ENCODE assay signal across 15 cellular contexts in genomic region chr13:79589605-79590511, GRCh38.
A peak's percentile ranks its signal among the peaks of the same experiment; 100 is the strongest.
DNase-seq lines count a peak whose midpoint lies in the region; ATAC-seq and TF ChIP-seq lines count a peak whose summit lies in the region.
"Had no signal": no experiment of that assay in that cellular context is flagged by ENCODE, and none has a peak within 500 bp of the region (broad histone marks: within the 10 kb centered on the region; RNA-seq: fewer than 3 reads in every experiment).

No MANE protein-coding gene starts in this region.

- H3K4me3 ChIP-seq in smooth muscle cell, result no peak overlapping the region
- H3K4me3 ChIP-seq: gastroesophageal sphincter had no signal

- H3K9ac ChIP-seq in smooth muscle cell (ENCODE audit: low read depth), result no peak overlapping the region

- H3K4me1 Mint-ChIP-seq in progenitor cell of endocrine pancreas (ENCODE audit: low read depth) (peaks cover 3% of the 10 kb centered on the region), chondrocyte (ENCODE audit: low read depth) (no peaks in the 10 kb centered on the region)
- H3K4me1 Mint-ChIP-seq: activated naive CD4-positive, alpha-beta T cell treated with anti-CD3 and anti-CD28 coated beads, Interleukin-2, amount 50 U/mL, for 24 hours; stimulated activated naive CD8-positive, alpha-beta T cell treated with anti-CD3 and anti-CD28 coated beads, Interleukin-15, amount 100 ng/mL, for 72 hours had no signal

- H3F3A ChIP-seq in smooth muscle cell (ENCODE audit: low read depth), result peaks cover 7% of the 10 kb centered on the region

- no peaks in the 10 kb centered on the region for H3K79me2 ChIP-seq in smooth muscle cell (ENCODE audit: low read depth)

- 76% methylated on average over 7 of the region's 7 CpGs for WGBS in smooth muscle cell (ENCODE audit: low lambda C conversion rate)

- no peak overlapping the region for H2AFZ ChIP-seq in smooth muscle cell (ENCODE audit: low read depth)

- H3K27me3 Mint-ChIP-seq in progenitor cell of endocrine pancreas, result no peaks in the 10 kb centered on the region
- H3K27me3 Mint-ChIP-seq in chondrocyte (ENCODE audit: low read depth), result no peaks in the 10 kb centered on the region
- H3K27me3 Mint-ChIP-seq: stimulated activated naive CD8-positive, alpha-beta T cell treated with anti-CD3 and anti-CD28 coated beads, Interleukin-15, amount 100 ng/mL, for 72 hours had no signal

- peak overlapping the region; percentile 22 for H3K27ac ChIP-seq in smooth muscle cell (ENCODE audit: low read depth)
- H3K27ac ChIP-seq: gastroesophageal sphincter had no signal

- ATAC-seq in esophagus mucosa, result peak; percentile 96
- ATAC-seq: activated CD8-positive, alpha-beta T cell treated with anti-CD3 and anti-CD28 coated beads, Interleukin-2, amount 10 ng/mL, durations not matched to agents 7 days and 5 days; gastroesophageal sphincter; stimulated activated naive CD8-positive, alpha-beta T cell treated with anti-CD3 and anti-CD28 coated beads, Interleukin-15, amount 100 ng/mL, for 72 hours had no signal

- no peaks in the 10 kb centered on the region for H4K20me1 ChIP-seq in smooth muscle cell (ENCODE audit: low read depth)

- H3K4me2 ChIP-seq in smooth muscle cell, result no peak overlapping the region

- DNase-seq in H4 (ENCODE audit: low spot score) (peak; percentile 4), NOMO-1 (lab: John Stamatoyannopoulos, UW; ENCODE audit: unreplicated experiment in 2 of 2) (peak; percentile 53 to 71), smooth muscle cell (lab: John Stamatoyannopoulos, UW; ENCODE audit: unreplicated experiment) (no peak), progenitor cell of endocrine pancreas (ENCODE audit: low spot score, unreplicated experiment) (no peak), NCI-H187 (lab: John Stamatoyannopoulos, UW) (no peak), chondrocyte (ENCODE audit: low spot score) (no peak)
- DNase-seq: activated CD8-positive, alpha-beta T cell treated with anti-CD3 and anti-CD28 coated beads, Interleukin-2, amount 10 ng/mL, durations not matched to agents 7 days and 5 days; cerebellar nuclear complex; Kasumi-1; left cardiac atrium; stimulated activated CD4-positive, alpha-beta T cell treated with anti-CD3 and anti-CD28 coated beads, Interleukin-4, amount 100 ng/mL, for 24 hours; stimulated activated naive CD8-positive, alpha-beta T cell treated with anti-CD3 and anti-CD28 coated beads, Interleukin-15, amount 100 ng/mL, for 72 hours had no signal

- H3K27ac Mint-ChIP-seq in progenitor cell of endocrine pancreas (no peak overlapping the region), chondrocyte (ENCODE audit: unreplicated experiment) (no peak overlapping the region)
- H3K27ac Mint-ChIP-seq: activated CD8-positive, alpha-beta T cell treated with anti-CD3 and anti-CD28 coated beads, Interleukin-2, amount 10 ng/mL, durations not matched to agents 7 days and 5 days; activated naive CD4-positive, alpha-beta T cell treated with anti-CD3 and anti-CD28 coated beads, Interleukin-2, amount 50 U/mL, for 24 hours; stimulated activated naive CD8-positive, alpha-beta T cell treated with anti-CD3 and anti-CD28 coated beads, Interleukin-15, amount 100 ng/mL, for 72 hours had no signal

- H3K36me3 Mint-ChIP-seq in progenitor cell of endocrine pancreas (ENCODE audit: insufficient read depth), result peaks cover 9% of the 10 kb centered on the region
- peaks cover 5% of the 10 kb centered on the region for H3K36me3 Mint-ChIP-seq in chondrocyte (ENCODE audit: low read depth)
- H3K36me3 Mint-ChIP-seq: activated naive CD4-positive, alpha-beta T cell treated with anti-CD3 and anti-CD28 coated beads, Interleukin-2, amount 50 U/mL, for 24 hours had no signal

- no peaks in the 10 kb centered on the region for H3K27me3 ChIP-seq in smooth muscle cell (ENCODE audit: low read depth)
- H3K27me3 ChIP-seq: gastroesophageal sphincter had no signal

- H3K36me3 ChIP-seq in smooth muscle cell (ENCODE audit: low read depth), result no peaks in the 10 kb centered on the region
- H3K36me3 ChIP-seq: gastroesophageal sphincter had no signal

- no peak overlapping the region for H3K4me3 Mint-ChIP-seq in progenitor cell of endocrine pancreas (ENCODE audit: low read depth)
- H3K4me3 Mint-ChIP-seq in chondrocyte (ENCODE audit: unreplicated experiment), result no peak overlapping the region
- H3K4me3 Mint-ChIP-seq: activated CD8-positive, alpha-beta T cell treated with anti-CD3 and anti-CD28 coated beads, Interleukin-2, amount 10 ng/mL, durations not matched to agents 7 days and 5 days; activated naive CD4-positive, alpha-beta T cell treated with anti-CD3 and anti-CD28 coated beads, Interleukin-2, amount 50 U/mL, for 24 hours; stimulated activated naive CD8-positive, alpha-beta T cell treated with anti-CD3 and anti-CD28 coated beads, Interleukin-15, amount 100 ng/mL, for 72 hours had no signal

- H3K4me1 ChIP-seq in smooth muscle cell (ENCODE audit: low read depth), result no peaks in the 10 kb centered on the region
- H3K4me1 ChIP-seq: gastroesophageal sphincter had no signal

- H3K9me3 ChIP-seq in smooth muscle cell (replicated peaks; ENCODE audit: low read depth), result no peaks in the 10 kb centered on the region

- H3K9me3 Mint-ChIP-seq in progenitor cell of endocrine pancreas (ENCODE audit: low read depth) (peaks cover 23% of the 10 kb centered on the region), chondrocyte (ENCODE audit: low read depth) (peaks cover 14% of the 10 kb centered on the region)
- H3K9me3 Mint-ChIP-seq: activated naive CD4-positive, alpha-beta T cell treated with anti-CD3 and anti-CD28 coated beads, Interleukin-2, amount 50 U/mL, for 24 hours had no signal

- TF ChIP-seq CTCF in smooth muscle cell (IDR thresholded peaks at IDR 0.05; ENCODE audit: borderline replicate concordance, insufficient read depth, poor library complexity, severe bottlenecking) (no peak), progenitor cell of endocrine pancreas (IDR thresholded peaks at IDR 0.05; ENCODE audit: unreplicated experiment) (no peak), chondrocyte (IDR thresholded peaks at IDR 0.05) (no peak)

Comparison
In these comparisons a context has a peak if more than half of its experiments do, and no peak if none do; other contexts are left out.
1. DNase-seq: peak in H4 (single experiment) and NOMO-1 (2 of 2); none in smooth muscle cell (single experiment), progenitor cell of endocrine pancreas (single experiment), NCI-H187 (0 of 2) and chondrocyte (single experiment).